14 cellular contexts compared by ENCODE assay signal in genomic region chr17:31802502-31802901, GRCh38. TPM values are rescaled to one million over a fixed set of nuclear protein-coding genes. Genes with fewer than 3 reads are reported as not detected.
DNase-seq lines count a peak whose midpoint lies in the region; ATAC-seq and TF ChIP-seq lines count a peak whose summit lies in the region.
"Had no signal": no experiment of that assay in that cellular context is flagged by ENCODE, and none has a peak within 500 bp of the region (broad histone marks: within the 10 kb centered on the region; RNA-seq: fewer than 3 reads in every experiment).

No MANE protein-coding gene starts in this region.

- H3K27ac ChIP-seq in VCaP (peak overlapping the region; percentile 62), psoas muscle (no peak overlapping the region)
- H3K27ac ChIP-seq in naive thymus-derived CD4-positive, alpha-beta T cell (ENCODE audit: low read depth, low read length): no peak overlapping the region
- H3K27ac ChIP-seq: GM23248 had no signal

- no TSS peak for BruUV-seq in Caco-2 (replicated peaks; lab: Mats Ljungman, UMichigan)

- H3K4me1 Mint-ChIP-seq in Caco-2 (ENCODE audit: low read depth, unreplicated experiment): peaks cover 16% of the 10 kb centered on the region
- peaks cover 0 to 4% (median 0%) of the 10 kb centered on the region in 7 donors for H3K4me1 Mint-ChIP-seq in naive thymus-derived CD4-positive, alpha-beta T cell
- H3K4me1 Mint-ChIP-seq: activated naive CD8-positive, alpha-beta T cell treated with anti-CD3 and anti-CD28 coated beads, Interleukin-2, amount 50 U/mL, for 24 hours; mesothelial cell of epicardium had no signal

- in situ Hi-C loops in ACHN (cut with HindIII; ENCODE audit: low pct_ligation_motif_present, low pct_unique_long_range_greater_than_20kb, low sequenced_read_pairs): no loop called here

- POLR2A ChIA-PET in Caco-2 (lab: Charles Lee): no interaction called here
- POLR2A ChIA-PET in naive thymus-derived CD4-positive, alpha-beta T cell (lab: Charles Lee): no interaction called here

- TF ChIP-seq CTCF in Caco-2 (IDR thresholded peaks at IDR 0.05; ENCODE audit: insufficient read depth in 1 of 2, low read depth in 1 of 2, low read length in 1 of 2, severe bottlenecking in 1 of 2, unreplicated experiment in 1 of 2): no peak
- no peak for TF ChIP-seq CTCF in VCaP (conservative IDR thresholded peaks at IDR 0.05)
- TF ChIP-seq CTCF in psoas muscle (IDR thresholded peaks at IDR 0.05): no peak

- DNase-seq in Caco-2 (peak in 1 of 2 experiments; percentile 14), MV-4-11 (lab: John Stamatoyannopoulos, UW) (peak; percentile 84), psoas muscle (no peak), ACHN (no peak), DMS79 (lab: John Stamatoyannopoulos, UW) (no peak)
- no peak for DNase-seq in naive thymus-derived CD4-positive, alpha-beta T cell
- DNase-seq: activated naive CD8-positive, alpha-beta T cell treated with anti-CD3 and anti-CD28 coated beads, Interleukin-2, amount 50 U/mL, for 24 hours; GM23248; stimulated activated CD4-positive, alpha-beta T cell treated with anti-CD3 and anti-CD28 coated beads, Interleukin-4, amount 100 ng/mL, for 1 hour had no signal

- CTCF ChIA-PET in Caco-2 (lab: Charles Lee): no interaction called here
- CTCF ChIA-PET in naive thymus-derived CD4-positive, alpha-beta T cell (lab: Charles Lee): no interaction called here

- no peak overlapping the region for H3K4me3 Mint-ChIP-seq in Caco-2 (ENCODE audit: unreplicated experiment)
- H3K4me3 Mint-ChIP-seq in naive thymus-derived CD4-positive, alpha-beta T cell: no peak overlapping the region
- H3K4me3 Mint-ChIP-seq: activated naive CD8-positive, alpha-beta T cell treated with anti-CD3 and anti-CD28 coated beads, Interleukin-2, amount 50 U/mL, for 24 hours; mesothelial cell of epicardium; T-helper 2 cell treated with Interferon-gamma antibody and Interleukin-4, amounts not matched to agents 5 μg/mL and 100 μg/mL, for 36 hours had no signal

- H3K36me3 Mint-ChIP-seq in Caco-2 (ENCODE audit: insufficient read depth, unreplicated experiment): no peaks in the 10 kb centered on the region
- no peaks in the 10 kb centered on the region for H3K36me3 Mint-ChIP-seq in naive thymus-derived CD4-positive, alpha-beta T cell
- H3K36me3 Mint-ChIP-seq: mesothelial cell of epicardium had no signal

- H3K9me3 Mint-ChIP-seq in Caco-2 (ENCODE audit: unreplicated experiment): no peaks in the 10 kb centered on the region
- peaks cover 0 to 1% (median 0%) of the 10 kb centered on the region in 11 donors for H3K9me3 Mint-ChIP-seq in naive thymus-derived CD4-positive, alpha-beta T cell
- H3K9me3 Mint-ChIP-seq: activated naive CD8-positive, alpha-beta T cell treated with anti-CD3 and anti-CD28 coated beads, Interleukin-2, amount 50 U/mL, for 24 hours; mesothelial cell of epicardium; T-helper 2 cell treated with Interferon-gamma antibody and Interleukin-4, amounts not matched to agents 5 μg/mL and 100 μg/mL, for 36 hours had no signal

- peaks cover 32% of the 10 kb centered on the region for H3K4me1 ChIP-seq in Caco-2
- H3K4me1 ChIP-seq in naive thymus-derived CD4-positive, alpha-beta T cell (ENCODE audit: control insufficient read depth in 2 of 2, insufficient read depth in 2 of 2, low read length in 2 of 2): no peaks in the 10 kb centered on the region
- no peaks in the 10 kb centered on the region for H3K4me1 ChIP-seq in psoas muscle

- ATAC-seq in naive thymus-derived CD4-positive, alpha-beta T cell: peak; percentile 44
- no peak for ATAC-seq in psoas muscle
- no peak for ATAC-seq in GM18868 (IDR thresholded peaks at IDR 0.05; ENCODE audit: unreplicated experiment)
- ATAC-seq: activated naive CD8-positive, alpha-beta T cell treated with anti-CD3 and anti-CD28 coated beads, Interleukin-2, amount 50 U/mL, for 24 hours; esophagus mucosa had no signal

- H3K27ac Mint-ChIP-seq in Caco-2 (ENCODE audit: unreplicated experiment): peak overlapping the region; percentile 37
- H3K27ac Mint-ChIP-seq in naive thymus-derived CD4-positive, alpha-beta T cell: no peak overlapping the region
- H3K27ac Mint-ChIP-seq: activated naive CD8-positive, alpha-beta T cell treated with anti-CD3 and anti-CD28 coated beads, Interleukin-2, amount 50 U/mL, for 24 hours; mesothelial cell of epicardium; T-helper 2 cell treated with Interferon-gamma antibody and Interleukin-4, amounts not matched to agents 5 μg/mL and 100 μg/mL, for 36 hours had no signal

- H3K36me3 ChIP-seq in Caco-2 (ENCODE audit: control insufficient read depth, insufficient read depth, low read length): no peaks in the 10 kb centered on the region
- H3K36me3 ChIP-seq in naive thymus-derived CD4-positive, alpha-beta T cell (ENCODE audit: control insufficient read depth in 2 of 3, insufficient read depth in 3 of 3, low read length in 3 of 3): no peaks in the 10 kb centered on the region
- H3K36me3 ChIP-seq in psoas muscle (ENCODE audit: insufficient read depth in 1 of 2, low read depth in 1 of 2): no peaks in the 10 kb centered on the region

- 72 to 86% (median 81%) methylated on average over 2 of the region's 2 CpGs for WGBS in psoas muscle, 3 donors

- H3K4me3 ChIP-seq in Caco-2 (ENCODE audit: low read depth, low read length) (no peak overlapping the region), psoas muscle (no peak overlapping the region)
- H3K4me3 ChIP-seq in naive thymus-derived CD4-positive, alpha-beta T cell (ENCODE audit: low read length): no peak overlapping the region
- H3K4me3 ChIP-seq: GM23248 had no signal

- no peaks in the 10 kb centered on the region for H3K27me3 ChIP-seq in Caco-2 (replicated peaks; ENCODE audit: control insufficient read depth, insufficient read depth, low read length)
- no peaks in the 10 kb centered on the region for H3K27me3 ChIP-seq in naive thymus-derived CD4-positive, alpha-beta T cell (ENCODE audit: control insufficient read depth in 2 of 2, insufficient read depth in 2 of 2, low read length in 2 of 2)
- H3K27me3 ChIP-seq in psoas muscle (ENCODE audit: insufficient read depth in 3 of 3, low read length in 2 of 3): no peaks in the 10 kb centered on the region

- no peaks in the 10 kb centered on the region for H3K27me3 Mint-ChIP-seq in Caco-2 (ENCODE audit: insufficient read depth, unreplicated experiment)
- no peaks in the 10 kb centered on the region for H3K27me3 Mint-ChIP-seq in naive thymus-derived CD4-positive, alpha-beta T cell

- H3K9me3 ChIP-seq in Caco-2 (peaks cover 3% of the 10 kb centered on the region; the same call in 1 of the 2 replicates), psoas muscle (no peaks in the 10 kb centered on the region)
- no peaks in the 10 kb centered on the region for H3K9me3 ChIP-seq in naive thymus-derived CD4-positive, alpha-beta T cell (ENCODE audit: control insufficient read depth in 2 of 3, low read length in 3 of 3)

- intact Hi-C loops in Caco-2 (cut with micrococcal nuclease; ENCODE audit: unreplicated experiment) (no loop called here), psoas muscle (cut with DNase I) (no loop called here)
- intact Hi-C loops in naive thymus-derived CD4-positive, alpha-beta T cell (cut with micrococcal nuclease): no loop called here

RNA-seq across cellular contexts. Expression of gene COPRS, which starts 56.5 kb away (rescaled TPM):
- total RNA-seq in Caco-2 (2022) (56.7 and 62.2 TPM in 2 replicates), psoas muscle (10 to 100 TPM; 35.2 to 54.5 (median 39.4) TPM)
- total RNA-seq in naive thymus-derived CD4-positive, alpha-beta T cell: 10 to 100 TPM in 1 of 5 experiments, 1 to 10 TPM in 4; 2.2 to 20.9 (median 4.2) TPM
- polyA plus RNA-seq in naive thymus-derived CD4-positive, alpha-beta T cell: 10 to 100 TPM; 14.3 to 16.4 TPM
- 100 to 1,000 TPM in 1 of 3 donors, 10 to 100 TPM in 2; 55.5 to 109 (median 75.3) TPM for polyA plus RNA-seq in psoas muscle
